1 cellular context compared by ENCODE assay signal in genomic region chr7:43692582-43693373, GRCh38.
TF ChIP-seq lines count a peak whose summit lies in the region.

No MANE protein-coding gene starts in this region.

TF ChIP-seq in WTC11, 78 proteins besides CTCF, POLR2A, EP300 and RAD21 (continued from another document):
- TF ChIP-seq CREB1 (CRISPR knock-in tag; IDR thresholded peaks at IDR 0.05) (no peak), NFATC4 (CRISPR knock-in tag; IDR thresholded peaks at IDR 0.05) (no peak), PRRX2 (CRISPR knock-in tag; IDR thresholded peaks at IDR 0.05) (no peak), IRF2 (CRISPR knock-in tag; IDR thresholded peaks at IDR 0.05; ENCODE audit: borderline replicate concordance, low read depth) (no peak), IRF1 (CRISPR knock-in tag; IDR thresholded peaks at IDR 0.05) (no peak), EMX1 (CRISPR knock-in tag; IDR thresholded peaks at IDR 0.05) (no peak), PRDM15 (CRISPR knock-in tag; IDR thresholded peaks at IDR 0.05) (no peak), FOXJ3 (CRISPR knock-in tag; IDR thresholded peaks at IDR 0.05; ENCODE audit: borderline replicate concordance) (no peak), USF1 (CRISPR knock-in tag; IDR thresholded peaks at IDR 0.05) (no peak), ZNF281 (CRISPR knock-in tag; IDR thresholded peaks at IDR 0.05) (no peak), MAX (CRISPR knock-in tag; IDR thresholded peaks at IDR 0.05) (no peak), NFE2L1 (CRISPR knock-in tag; IDR thresholded peaks at IDR 0.05) (no peak), FOXP1 (CRISPR knock-in tag; IDR thresholded peaks at IDR 0.05; ENCODE audit: borderline replicate concordance) (no peak), MLX (CRISPR knock-in tag; IDR thresholded peaks at IDR 0.05) (no peak)
